ENCODE assay signal across 7 cellular contexts in genomic region chr7:86914468-86915054, GRCh38.
DNase-seq lines count a peak whose midpoint lies in the region; ATAC-seq, FAIRE-seq and TF ChIP-seq lines count a peak whose summit lies in the region.

No MANE protein-coding gene starts in this region.

- no peak for ATAC-seq in GM18511 (IDR thresholded peaks at IDR 0.05; ENCODE audit: unreplicated experiment)

- no peaks in the 10 kb centered on the region for H3K9me3 Mint-ChIP-seq in osteocyte (ENCODE audit: unreplicated experiment)

- no peaks in the 10 kb centered on the region for H3K27me3 ChIP-seq in Loucy (ENCODE audit: insufficient read depth, low read length, poor library complexity, severe bottlenecking)

- H3K27ac Mint-ChIP-seq in osteocyte (ENCODE audit: unreplicated experiment), result no peak overlapping the region

- H3K36me3 ChIP-seq in Loucy (ENCODE audit: insufficient read depth, low read length), result no peaks in the 10 kb centered on the region

- H3K4me3 ChIP-seq in Loucy (ENCODE audit: low read length, poor library complexity, severe bottlenecking) (no peak overlapping the region), cardiac fibroblast (replicated peaks in 1 of 2; ENCODE audit: low read depth in 2 of 2, low read length in 2 of 2) (no peak overlapping the region)

- H3K4me1 ChIP-seq in Loucy (ENCODE audit: insufficient read depth, low read length, poor library complexity, severe bottlenecking), result no peaks in the 10 kb centered on the region

- no peaks in the 10 kb centered on the region for H3F3A ChIP-seq in Loucy (ENCODE audit: low read depth)

- peaks cover 26% of the 10 kb centered on the region for H3K4me1 Mint-ChIP-seq in osteocyte (ENCODE audit: unreplicated experiment)

- in situ Hi-C loops in G401 (cut with HindIII; ENCODE audit: low sequenced_read_pairs), result no loop called here

- H3K9me2 ChIP-seq in Loucy (replicated peaks; ENCODE audit: low read depth, low read length), result no peaks in the 10 kb centered on the region

- H2AFZ ChIP-seq in Loucy (ENCODE audit: low read length), result no peak overlapping the region

- H3K36me3 Mint-ChIP-seq in osteocyte (ENCODE audit: unreplicated experiment), result peaks cover 26% of the 10 kb centered on the region

- H3K79me2 ChIP-seq in Loucy (ENCODE audit: insufficient read depth, low read length), result no peaks in the 10 kb centered on the region

- no peak overlapping the region for H3K9ac ChIP-seq in Loucy (ENCODE audit: low read depth, low read length, poor library complexity, severe bottlenecking)

- no peak overlapping the region for H3K4me2 ChIP-seq in Loucy (ENCODE audit: low read depth, low read length, poor library complexity, severe bottlenecking)

- H4K20me1 ChIP-seq in Loucy (ENCODE audit: insufficient read depth, low read length, poor library complexity, severe bottlenecking), result no peaks in the 10 kb centered on the region

- H3K4me3 Mint-ChIP-seq in osteocyte (ENCODE audit: unreplicated experiment), result no peak overlapping the region

- FAIRE-seq in HTR-8/SVneo (lab: Jason Lieb, UNC), result no peak

- no peaks in the 10 kb centered on the region for H3K9me3 ChIP-seq in Loucy (ENCODE audit: insufficient read depth, low read depth, low read length)

- no peaks in the 10 kb centered on the region for H3K27me3 Mint-ChIP-seq in osteocyte (ENCODE audit: unreplicated experiment)

- TF ChIP-seq CTCF in Loucy (conservative IDR thresholded peaks at IDR 0.05; ENCODE audit: low read length) (peak; percentile 65), cardiac fibroblast (IDR thresholded peaks at IDR 0.05; ENCODE audit: low read depth, low read length) (peak; percentile 54), osteocyte (IDR thresholded peaks at IDR 0.05) (peak; percentile 66)

- DNase-seq in G401 (ENCODE audit: low spot score), result peak; percentile 35
- DNase-seq in cardiac fibroblast (ENCODE audit: low read depth in 2 of 2), result peak; percentile 43 to 45
- DNase-seq in osteocyte (ENCODE audit: extremely low spot score, unreplicated experiment), result no peak
- no peak for DNase-seq in HTR-8/SVneo (ENCODE audit: insufficient read length, low spot score)
- no peak for DNase-seq in amygdala (lab: John Stamatoyannopoulos, UW)

Comparison
In these comparisons a context has a peak if more than half of its experiments do, and no peak if none do; other contexts are left out.
1. DNase-seq: peak in G401 (single experiment) and cardiac fibroblast (2 of 2); none in osteocyte (single experiment), HTR-8/SVneo (single experiment) and amygdala (0 of 56).
2. Peak in every context shown above with its lines, with median percentiles within 50 percentile points of each other: CTCF ChIP-seq.